ENCODE assay signal across 8 cellular contexts in the genomic region with DNA sequence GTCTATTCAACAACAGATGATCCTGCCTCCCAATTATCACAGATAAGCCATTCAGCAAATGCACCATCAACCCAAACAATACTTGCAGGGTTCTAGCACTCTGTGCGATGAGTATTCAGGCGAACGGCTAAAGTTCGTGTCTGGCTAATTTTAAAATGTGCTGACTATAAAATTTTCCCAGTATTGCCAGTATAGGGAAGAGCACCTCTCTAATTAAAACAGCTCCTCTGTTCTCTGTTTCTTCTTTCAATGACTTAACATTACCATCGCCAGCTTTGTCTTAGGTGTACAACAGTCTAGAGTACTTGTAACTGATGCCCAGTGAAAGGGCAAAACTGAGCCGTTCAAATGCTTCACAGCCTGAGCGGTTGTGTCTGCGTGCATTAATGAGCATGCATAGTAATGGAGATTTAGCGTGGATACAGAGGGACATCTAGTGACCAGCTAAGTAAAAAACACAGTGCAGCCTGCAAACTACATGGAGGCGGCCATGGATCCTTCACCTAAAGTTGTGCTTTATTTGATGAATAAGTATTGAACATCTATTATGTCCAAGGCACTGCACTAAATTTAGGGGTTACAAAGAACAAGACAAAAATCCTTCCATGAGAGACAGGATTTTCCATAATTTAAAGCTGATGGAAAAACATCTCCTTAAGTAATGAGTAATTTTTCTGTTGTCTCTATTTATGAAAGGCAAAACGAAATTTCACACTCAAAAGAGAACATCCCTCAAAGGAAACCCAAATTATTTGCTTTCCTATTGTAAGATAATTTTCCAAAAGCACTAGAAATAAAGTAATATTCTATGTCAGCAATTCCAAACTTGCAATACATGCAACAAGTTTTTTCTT.
DNase-seq lines count a peak whose midpoint lies in the region; ATAC-seq and TF ChIP-seq lines count a peak whose summit lies in the region.

No MANE protein-coding gene starts in this region.

- H3K4me1 ChIP-seq in heart right ventricle = peaks cover 0 to 10% (median 5%) of the 10 kb centered on the region in 9 donors

- TF ChIP-seq CTCF in GM20000 (IDR thresholded peaks at IDR 0.05; ENCODE audit: extremely low read depth, missing control alignments) (peak; percentile 24), heart right ventricle (IDR thresholded peaks at IDR 0.05) (peak; percentile 23 to 77 (median 67))

- H3K36me3 ChIP-seq in heart right ventricle = no peaks in the 10 kb centered on the region

- H3K4me3 ChIP-seq in heart right ventricle = peak overlapping the region in 1 of 10 donors; percentile 11

- no peaks in the 10 kb centered on the region for H3K9me3 Mint-ChIP-seq in activated naive CD8-positive, alpha-beta T cell treated with anti-CD3 and anti-CD28 coated beads for 36 hours

- H3K27me3 ChIP-seq in heart right ventricle = peaks cover 0 to 4% (median 0%) of the 10 kb centered on the region in 7 donors

- no peak overlapping the region for H3K4me3 Mint-ChIP-seq in activated naive CD8-positive, alpha-beta T cell treated with anti-CD3 and anti-CD28 coated beads for 36 hours

- peak overlapping the region in 3 of 10 donors; percentile 3 to 26 (median 26) for H3K27ac ChIP-seq in heart right ventricle

- intact Hi-C loops in heart right ventricle (cut with DNase I) = loop anchor here (1.0 to 10.0 kb wide), 10 partner anchors 100 to 1196 kb away; no protein-coding TSS in a partner anchor
- intact Hi-C loops in sciatic nerve (cut with DNase I) = loop anchor here (5.0 to 10.0 kb wide), 2 partner anchors 518 to 1196 kb away; no protein-coding TSS in a partner anchor

- no peaks in the 10 kb centered on the region for H3K4me1 Mint-ChIP-seq in activated naive CD8-positive, alpha-beta T cell treated with anti-CD3 and anti-CD28 coated beads for 36 hours

- DNase-seq in AG08396 (ENCODE audit: low spot score) (peak; percentile 62), GM20000 (ENCODE audit: low spot score) (peak; percentile 50), NCI-H2196 treated with DMSO at 0.1 percent for 48 hours (lab: John Stamatoyannopoulos, UW; ENCODE audit: unreplicated experiment) (peak; percentile 64), heart right ventricle (peak in 1 of 2 donors; percentile 50), sciatic nerve (ENCODE audit: low spot score) (no peak)
- peak; percentile 3 for DNase-seq in activated naive CD8-positive, alpha-beta T cell treated with anti-CD3 and anti-CD28 coated beads for 36 hours

- H3K36me3 Mint-ChIP-seq in activated naive CD8-positive, alpha-beta T cell treated with anti-CD3 and anti-CD28 coated beads for 36 hours = no peaks in the 10 kb centered on the region

- ATAC-seq in heart right ventricle = peak; percentile 88 to 99 (median 94)
- peak; percentile 98 for ATAC-seq in sciatic nerve
- no peak for ATAC-seq in HG03139 (IDR thresholded peaks at IDR 0.05; ENCODE audit: unreplicated experiment)
- no peak for ATAC-seq in GM19463 (IDR thresholded peaks at IDR 0.05; ENCODE audit: unreplicated experiment)

- H3K9me3 ChIP-seq in heart right ventricle = no peaks in the 10 kb centered on the region

- H3K27ac Mint-ChIP-seq in activated naive CD8-positive, alpha-beta T cell treated with anti-CD3 and anti-CD28 coated beads for 36 hours = no peak overlapping the region

- WGBS in heart right ventricle, 2 donors = 26 to 31% methylated on average over 11 of the region's 11 CpGs

- H3K27me3 Mint-ChIP-seq in activated naive CD8-positive, alpha-beta T cell treated with anti-CD3 and anti-CD28 coated beads for 36 hours = peaks cover 7% of the 10 kb centered on the region

Comparison
In these comparisons a context has a peak if more than half of its experiments do, and no peak if none do; other contexts are left out.
1. ATAC-seq: peak in heart right ventricle (8 of 8) and sciatic nerve (single experiment); none in HG03139 (single experiment) and GM19463 (single experiment).